In genomic region chr7:32062150-32062549, GRCh38 we compare ENCODE assay signal across 1 cellular context.
TF ChIP-seq lines count a peak whose summit lies in the region.

No MANE protein-coding gene starts in this region.

TF ChIP-seq in H1, 55 proteins besides CTCF, POLR2A, EP300 and RAD21:
- TF ChIP-seq SRF (IDR thresholded peaks at IDR 0.05; ENCODE audit: low read depth, low read length): no peak
- TF ChIP-seq CTBP2 (IDR thresholded peaks at IDR 0.05; ENCODE audit: borderline replicate concordance, insufficient read depth, insufficient read length, low read length): no peak
- peak; percentile 91 for TF ChIP-seq YY1 (IDR thresholded peaks at IDR 0.05; ENCODE audit: low read depth, low read length)
- no peak for TF ChIP-seq SAP30 (IDR thresholded peaks at IDR 0.05; ENCODE audit: insufficient read depth, insufficient replicate concordance, low read length)
- TF ChIP-seq HDAC6 (IDR thresholded peaks at IDR 0.05; ENCODE audit: low read depth, low read length): no peak
- TF ChIP-seq RBBP5 (IDR thresholded peaks at IDR 0.05; ENCODE audit: borderline replicate concordance, low read depth, low read length): no peak
- TF ChIP-seq USF2 (IDR thresholded peaks at IDR 0.05; ENCODE audit: low read length): no peak
